ENCODE assay signal across 1 cellular context in the genomic region with DNA sequence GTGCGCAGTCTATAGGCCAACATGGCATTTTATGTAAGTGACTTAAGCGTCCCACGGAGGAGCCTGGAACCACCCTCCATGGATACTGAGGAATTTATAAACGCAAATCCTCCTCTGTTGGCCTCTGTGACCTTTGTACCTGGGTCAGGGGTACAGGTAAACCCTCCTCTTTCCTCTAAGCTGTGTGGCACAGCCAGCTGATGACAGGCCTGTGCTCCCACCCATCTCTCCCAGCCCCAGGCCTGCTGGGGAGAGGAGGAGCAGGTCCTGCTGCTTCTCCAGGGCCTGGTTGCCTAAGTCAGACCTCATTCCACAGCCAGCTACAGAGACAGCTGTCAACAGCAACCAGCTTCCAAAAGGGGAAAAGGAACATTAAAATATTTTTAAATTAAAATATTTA.
A peak's percentile ranks its signal among the peaks of the same experiment; 100 is the strongest.
TF ChIP-seq lines count a peak whose summit lies in the region.

No MANE protein-coding gene starts in this region.

TF ChIP-seq in liver, 16 proteins besides CTCF, POLR2A, EP300 and RAD21 (continued from another document):
- TF ChIP-seq, protein P1, sequence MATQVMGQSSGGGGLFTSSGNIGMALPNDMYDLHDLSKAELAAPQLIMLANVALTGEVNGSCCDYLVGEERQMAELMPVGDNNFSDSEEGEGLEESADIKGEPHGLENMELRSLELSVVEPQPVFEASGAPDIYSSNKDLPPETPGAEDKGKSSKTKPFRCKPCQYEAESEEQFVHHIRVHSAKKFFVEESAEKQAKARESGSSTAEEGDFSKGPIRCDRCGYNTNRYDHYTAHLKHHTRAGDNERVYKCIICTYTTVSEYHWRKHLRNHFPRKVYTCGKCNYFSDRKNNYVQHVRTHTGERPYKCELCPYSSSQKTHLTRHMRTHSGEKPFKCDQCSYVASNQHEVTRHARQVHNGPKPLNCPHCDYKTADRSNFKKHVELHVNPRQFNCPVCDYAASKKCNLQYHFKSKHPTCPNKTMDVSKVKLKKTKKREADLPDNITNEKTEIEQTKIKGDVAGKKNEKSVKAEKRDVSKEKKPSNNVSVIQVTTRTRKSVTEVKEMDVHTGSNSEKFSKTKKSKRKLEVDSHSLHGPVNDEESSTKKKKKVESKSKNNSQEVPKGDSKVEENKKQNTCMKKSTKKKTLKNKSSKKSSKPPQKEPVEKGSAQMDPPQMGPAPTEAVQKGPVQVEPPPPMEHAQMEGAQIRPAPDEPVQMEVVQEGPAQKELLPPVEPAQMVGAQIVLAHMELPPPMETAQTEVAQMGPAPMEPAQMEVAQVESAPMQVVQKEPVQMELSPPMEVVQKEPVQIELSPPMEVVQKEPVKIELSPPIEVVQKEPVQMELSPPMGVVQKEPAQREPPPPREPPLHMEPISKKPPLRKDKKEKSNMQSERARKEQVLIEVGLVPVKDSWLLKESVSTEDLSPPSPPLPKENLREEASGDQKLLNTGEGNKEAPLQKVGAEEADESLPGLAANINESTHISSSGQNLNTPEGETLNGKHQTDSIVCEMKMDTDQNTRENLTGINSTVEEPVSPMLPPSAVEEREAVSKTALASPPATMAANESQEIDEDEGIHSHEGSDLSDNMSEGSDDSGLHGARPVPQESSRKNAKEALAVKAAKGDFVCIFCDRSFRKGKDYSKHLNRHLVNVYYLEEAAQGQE (IDR thresholded peaks at IDR 0.05) = no peak
- TF ChIP-seq RXRA (IDR thresholded peaks at IDR 0.05) (peak in 1 of 2 donors; percentile 38), HNF4A (conservative IDR thresholded peaks at IDR 0.05) (peak; percentile 80 to 90)
TF ChIP-seq in liver: peak in this region for 5.
